ENCODE assay signal across 8 cellular contexts in genomic region chr1:207910678-207911354, GRCh38. TPM values are rescaled to one million over a fixed set of nuclear protein-coding genes. Genes with fewer than 3 reads are reported as not detected.
DNase-seq lines count a peak whose midpoint lies in the region; ATAC-seq and TF ChIP-seq lines count a peak whose summit lies in the region.

Gene CD34, minus strand, starts transcription at chr1:207911125. Its CDS starts 45 bp downstream, at chr1:207911080.

- H3K27me3 ChIP-seq in prostate gland (replicated peaks; ENCODE audit: insufficient read depth): peaks cover 2% of the 10 kb centered on the region

- no peaks in the 10 kb centered on the region for H3K36me3 ChIP-seq in prostate gland

- H3K4me1 ChIP-seq in prostate gland (replicated peaks): peaks cover 4% of the 10 kb centered on the region

- no peak for TF ChIP-seq POLR2A in prostate gland (IDR thresholded peaks at IDR 0.05)

- peak; percentile 59 for DNase-seq in DMS53 (lab: John Stamatoyannopoulos, UW)
- no peak for DNase-seq in DMS53 treated with DMSO at 0.1 percent for 48 hours (lab: John Stamatoyannopoulos, UW; ENCODE audit: unreplicated experiment)
- no peak for DNase-seq in activated T-helper 1 cell treated with anti-CD3 and anti-CD28 coated beads, Interleukin-12 subunit alpha, Interleukin-12 subunit beta, Interleukin-2, Interleukin-4 antibody, amounts not matched to agents 30 ng/mL and 10 ng/mL and 1 ng/mL, durations not matched to agents 14 hours and 24 hours and 36 hours (ENCODE audit: low spot score)
- no peak for DNase-seq in cardiac septum (ENCODE audit: low spot score)
- no peak for DNase-seq in prostate gland (ENCODE audit: low spot score)
- no peak for DNase-seq in NOMO-1 (lab: John Stamatoyannopoulos, UW; ENCODE audit: unreplicated experiment in 2 of 2)

- no peak within 1 kb of the TSS for H3K27ac Mint-ChIP-seq in activated T-helper 1 cell treated with anti-CD3 and anti-CD28 coated beads, Interleukin-12 subunit alpha, Interleukin-12 subunit beta, Interleukin-2, Interleukin-4 antibody, amounts not matched to agents 30 ng/mL and 10 ng/mL and 1 ng/mL, durations not matched to agents 14 hours and 24 hours and 36 hours

- H3K9me3 ChIP-seq in prostate gland: no peaks in the 10 kb centered on the region

- H3K27me3 Mint-ChIP-seq in activated T-helper 1 cell treated with anti-CD3 and anti-CD28 coated beads, Interleukin-12 subunit alpha, Interleukin-12 subunit beta, Interleukin-2, Interleukin-4 antibody, amounts not matched to agents 30 ng/mL and 10 ng/mL and 1 ng/mL, durations not matched to agents 14 hours and 24 hours and 36 hours (ENCODE audit: insufficient read depth): peaks cover 66% of the 10 kb centered on the region

- peaks cover 19% of the 10 kb centered on the region for H3K4me1 Mint-ChIP-seq in activated T-helper 1 cell treated with anti-CD3 and anti-CD28 coated beads, Interleukin-12 subunit alpha, Interleukin-12 subunit beta, Interleukin-2, Interleukin-4 antibody, amounts not matched to agents 30 ng/mL and 10 ng/mL and 1 ng/mL, durations not matched to agents 14 hours and 24 hours and 36 hours (ENCODE audit: low read depth)

- intact Hi-C loops in activated T-helper 1 cell treated with anti-CD3 and anti-CD28 coated beads, Interleukin-12 subunit alpha, Interleukin-12 subunit beta, Interleukin-2, Interleukin-4 antibody, amounts not matched to agents 30 ng/mL and 10 ng/mL and 1 ng/mL, durations not matched to agents 14 hours and 24 hours and 36 hours (cut with micrococcal nuclease): no loop called here
- intact Hi-C loops in cardiac septum (cut with DNase I) (no loop called here), prostate gland (cut with DNase I) (no loop called here)

- peak within 1 kb of the TSS; percentile 7 to 12 for H3K27ac ChIP-seq in prostate gland

- ATAC-seq in HG02885 (IDR thresholded peaks at IDR 0.05; ENCODE audit: poor library complexity, unreplicated experiment) (no peak), GM21515 (IDR thresholded peaks at IDR 0.05; ENCODE audit: unreplicated experiment) (no peak)

- no peaks in the 10 kb centered on the region for H3K36me3 Mint-ChIP-seq in activated T-helper 1 cell treated with anti-CD3 and anti-CD28 coated beads, Interleukin-12 subunit alpha, Interleukin-12 subunit beta, Interleukin-2, Interleukin-4 antibody, amounts not matched to agents 30 ng/mL and 10 ng/mL and 1 ng/mL, durations not matched to agents 14 hours and 24 hours and 36 hours (ENCODE audit: low read depth)

- H3K4me3 ChIP-seq in prostate gland: peak within 1 kb of the TSS; percentile 17 to 28

- no peaks in the 10 kb centered on the region for H3K9me3 Mint-ChIP-seq in activated T-helper 1 cell treated with anti-CD3 and anti-CD28 coated beads, Interleukin-12 subunit alpha, Interleukin-12 subunit beta, Interleukin-2, Interleukin-4 antibody, amounts not matched to agents 30 ng/mL and 10 ng/mL and 1 ng/mL, durations not matched to agents 14 hours and 24 hours and 36 hours

- H3K4me3 Mint-ChIP-seq in activated T-helper 1 cell treated with anti-CD3 and anti-CD28 coated beads, Interleukin-12 subunit alpha, Interleukin-12 subunit beta, Interleukin-2, Interleukin-4 antibody, amounts not matched to agents 30 ng/mL and 10 ng/mL and 1 ng/mL, durations not matched to agents 14 hours and 24 hours and 36 hours: peak within 1 kb of the TSS; percentile 40

- 3% methylated on average over 53 of the region's 54 CpGs for WGBS in prostate gland

- no peak for TF ChIP-seq CTCF in prostate gland (IDR thresholded peaks at IDR 0.05)

RNA-seq across cellular contexts. Expression of gene CD34, which starts in this region (rescaled TPM):
- not detected in 2 replicates for total RNA-seq in activated T-helper 1 cell treated with anti-CD3 and anti-CD28 coated beads, Interleukin-12 subunit alpha, Interleukin-12 subunit beta, Interleukin-2, Interleukin-4 antibody, amounts not matched to agents 30 ng/mL and 10 ng/mL and 1 ng/mL, durations not matched to agents 14 hours and 24 hours and 36 hours
- total RNA-seq in cardiac septum (49.9 TPM), prostate gland (10 to 100 TPM in 1 of 2 donors, 1 to 10 TPM in 1; 9.8 to 47.7 TPM)

Comparison
In these comparisons a context has a peak if more than half of its experiments do, and no peak if none do; other contexts are left out.
1. RNA of gene CD34 (total RNA-seq): 49.9 TPM in cardiac septum (single experiment) and 9.8 to 47.7 TPM in prostate gland; not detected in activated T-helper 1 cell treated with anti-CD3 and anti-CD28 coated beads, Interleukin-12 subunit alpha, Interleukin-12 subunit beta, Interleukin-2, Interleukin-4 antibody, amounts not matched to agents 30 ng/mL and 10 ng/mL and 1 ng/mL, durations not matched to agents 14 hours and 24 hours and 36 hours; every median in the first group is over 10 times any median in the second.